ENCODE assay signal across 9 cellular contexts in genomic region chr15:99409097-99409473, GRCh38.
DNase-seq lines count a peak whose midpoint lies in the region; ATAC-seq, FAIRE-seq and TF ChIP-seq lines count a peak whose summit lies in the region.
"Had no signal": no experiment of that assay in that cellular context is flagged by ENCODE, and none has a peak within 500 bp of the region (broad histone marks: within the 10 kb centered on the region; RNA-seq: fewer than 3 reads in every experiment).

No MANE protein-coding gene starts in this region.

- H2BK120ac ChIP-seq in H9 (ENCODE audit: low read depth, low read length, poor library complexity, severe bottlenecking): no peak overlapping the region

- H3K4me1 Mint-ChIP-seq in H9: no peaks in the 10 kb centered on the region; a peak in 1 of 4 replicates
- H3K4me1 Mint-ChIP-seq in naive thymus-derived CD8-positive, alpha-beta T cell: peaks cover 13 to 34% (median 25%) of the 10 kb centered on the region in 4 donors

- no peak overlapping the region for H2AFZ ChIP-seq in H9 (ENCODE audit: low read length)

- H3T11ph ChIP-seq in H9 (ENCODE audit: low read length): no peak overlapping the region

- H3K4me2 ChIP-seq in H9 (ENCODE audit: insufficient read depth, insufficient read length, low read length): no peak overlapping the region

- H3K9me3 ChIP-seq in H9 (ENCODE audit: control insufficient read depth, low read depth, low read length): no peaks in the 10 kb centered on the region
- H3K9me3 ChIP-seq in esophagus muscularis mucosa: no peaks in the 10 kb centered on the region

- H2BK15ac ChIP-seq in H9 (ENCODE audit: low read depth, low read length): no peak overlapping the region

- no peak overlapping the region for H2AK5ac ChIP-seq in H9 (ENCODE audit: insufficient read length, low read length)

- no peak overlapping the region for H3K4ac ChIP-seq in H9 (ENCODE audit: low read depth, low read length)

- H3K56ac ChIP-seq in H9 (ENCODE audit: insufficient read length, low read depth, low read length): no peak overlapping the region

- no CpG with 5 or more reads among the region's 10 CpGs for WGBS in H9 (ENCODE audit: extremely low coverage, insufficient read length, low lambda C conversion rate)
- 16% methylated on average over 9 of the region's 10 CpGs for WGBS in esophagus muscularis mucosa

- H2BK5ac ChIP-seq in H9 (ENCODE audit: insufficient read length, low read length): no peak overlapping the region

- H3K36me3 Mint-ChIP-seq in H9 (ENCODE audit: insufficient read depth in 1 of 3, low read depth in 3 of 3): no peaks in the 10 kb centered on the region
- H3K36me3 Mint-ChIP-seq in naive thymus-derived CD8-positive, alpha-beta T cell: no peaks in the 10 kb centered on the region

- no peak overlapping the region for H4K8ac ChIP-seq in H9 (replicated peaks; ENCODE audit: insufficient read length, low read depth, low read length)

- no peaks in the 10 kb centered on the region for H3K23me2 ChIP-seq in H9 (ENCODE audit: insufficient read length, low read depth, low read length, poor library complexity, severe bottlenecking)

- POLR2A ChIA-PET in naive thymus-derived CD8-positive, alpha-beta T cell (lab: Charles Lee): interaction anchor here (0.7 to 2.6 kb wide), 8 partner anchors 12 to 295 kb away, joined by 3 to 16 read pairs (median 4); partner anchors contain the start of gene MEF2A

- no peaks in the 10 kb centered on the region for H3K36me3 ChIP-seq in esophagus muscularis mucosa

- ATAC-seq in naive thymus-derived CD8-positive, alpha-beta T cell: peak; percentile 81 to 93
- ATAC-seq in HG03378 (IDR thresholded peaks at IDR 0.05; ENCODE audit: unreplicated experiment) (no peak), HG02852 (IDR thresholded peaks at IDR 0.05; ENCODE audit: unreplicated experiment) (no peak)

- H3K79me2 ChIP-seq in H9 (ENCODE audit: insufficient read depth, low read length): no peaks in the 10 kb centered on the region

- DNase-seq in D721Med (ENCODE audit: insufficient read length, low spot score): no peak
- peak; percentile 74 for DNase-seq in H9
- peak; percentile 56 to 68 for DNase-seq in SHP77 (lab: John Stamatoyannopoulos, UW)
- peak; percentile 92 for DNase-seq in esophagus muscularis mucosa (ENCODE audit: extremely low spot score)
- peak in 4 of 10 donors; percentile 16 to 75 (median 38) for DNase-seq in naive thymus-derived CD8-positive, alpha-beta T cell
- no peak for DNase-seq in NCI-H1105 treated with DMSO at 0.1 percent for 48 hours (lab: John Stamatoyannopoulos, UW)

- no peaks in the 10 kb centered on the region; a peak in 2 of 5 replicates for H3K9me3 Mint-ChIP-seq in H9
- no peaks in the 10 kb centered on the region for H3K9me3 Mint-ChIP-seq in naive thymus-derived CD8-positive, alpha-beta T cell

- H3K27ac Mint-ChIP-seq in H9: no peak overlapping the region; a peak in 1 of 7 replicates
- H3K27ac Mint-ChIP-seq in naive thymus-derived CD8-positive, alpha-beta T cell: peak overlapping the region in 6 of 10 donors; percentile 25 to 71 (median 62)

- no peak for TF ChIP-seq EP300 in esophagus muscularis mucosa (IDR thresholded peaks at IDR 0.05)

- H3K18ac ChIP-seq in H9 (ENCODE audit: insufficient read length, low read depth, low read length): no peak overlapping the region

- intact Hi-C loops in esophagus muscularis mucosa (cut with DNase I): loop anchor here (5.0 to 10.0 kb wide), 2 partner anchors 156 to 293 kb away; partner anchors contain the start of gene MEF2A

- no peak overlapping the region for H3K14ac ChIP-seq in H9 (ENCODE audit: insufficient read depth, low read length)

- H4K5ac ChIP-seq in H9 (ENCODE audit: insufficient read length, low read depth, low read length): no peak overlapping the region

- H3K9ac ChIP-seq in H9 (ENCODE audit: extremely low read depth, insufficient read length, low read length): no peak overlapping the region

- FAIRE-seq in D721Med (lab: Jason Lieb, UNC): no peak

- H3K4me1 ChIP-seq in H9 (ENCODE audit: insufficient read depth, low read length): no peaks in the 10 kb centered on the region
- H3K4me1 ChIP-seq in esophagus muscularis mucosa: peaks cover 18 to 25% (median 24%) of the 10 kb centered on the region in 4 donors

- TF ChIP-seq POLR2A in esophagus muscularis mucosa (IDR thresholded peaks at IDR 0.05; ENCODE audit: low read depth): no peak

- H4K91ac ChIP-seq in H9 (ENCODE audit: insufficient read length, low read depth, low read length): no peak overlapping the region

- TF ChIP-seq CTCF in D721Med (IDR thresholded peaks at IDR 0.05; ENCODE audit: insufficient read depth, missing control alignments) (peak; percentile 50), H9 (conservative IDR thresholded peaks at IDR 0.05) (peak; percentile 69), esophagus muscularis mucosa (IDR thresholded peaks at IDR 0.05) (peak; percentile 39 to 63 (median 52))

- H3K4me3 Mint-ChIP-seq in H9: no peak overlapping the region
- peak overlapping the region in 1 of 10 donors; percentile 4 for H3K4me3 Mint-ChIP-seq in naive thymus-derived CD8-positive, alpha-beta T cell

- H3K4me3 ChIP-seq in esophagus muscularis mucosa: no peak overlapping the region
- H3K4me3 ChIP-seq: skin epidermis had no signal

- H3K27me3 ChIP-seq in H9 (ENCODE audit: insufficient read depth, low read length) (no peaks in the 10 kb centered on the region), esophagus muscularis mucosa (no peaks in the 10 kb centered on the region)

- H2BK20ac ChIP-seq in H9 (ENCODE audit: low read depth, low read length, poor library complexity, severe bottlenecking): no peak overlapping the region

- no peaks in the 10 kb centered on the region for H3K27me3 Mint-ChIP-seq in H9 (ENCODE audit: low read depth)
- H3K27me3 Mint-ChIP-seq in naive thymus-derived CD8-positive, alpha-beta T cell: no peaks in the 10 kb centered on the region

- no peak overlapping the region for H2BK12ac ChIP-seq in H9 (ENCODE audit: insufficient read length, low read depth, low read length)

- no peak overlapping the region for H3K23ac ChIP-seq in H9 (ENCODE audit: insufficient read length, low read depth, low read length)

- no peaks in the 10 kb centered on the region for H3K79me1 ChIP-seq in H9 (ENCODE audit: insufficient read depth, low read depth, low read length, poor library complexity, severe bottlenecking)

- H3K27ac ChIP-seq in H9 (ENCODE audit: insufficient read length, low read depth, low read length): no peak overlapping the region
- peak overlapping the region; percentile 6 to 71 (median 51) for H3K27ac ChIP-seq in esophagus muscularis mucosa (replicated peaks in 1 of 4)

- H4K20me1 ChIP-seq in H9 (ENCODE audit: control insufficient read depth, insufficient read depth, insufficient read length): no peaks in the 10 kb centered on the region

Comparison
In these comparisons a context has a peak if more than half of its experiments do, and no peak if none do; other contexts are left out.
1. DNase-seq: peak in H9 (single experiment), SHP77 (2 of 2) and esophagus muscularis mucosa (single experiment); none in D721Med (single experiment) and NCI-H1105 treated with DMSO at 0.1 percent for 48 hours (single experiment).
2. H3K27ac Mint-ChIP-seq: peak in naive thymus-derived CD8-positive, alpha-beta T cell (6 of 10); none in H9 (0 of 3).
3. ATAC-seq: peak in naive thymus-derived CD8-positive, alpha-beta T cell (2 of 2); none in HG03378 (single experiment) and HG02852 (single experiment).
4. Peak in every context shown above with its lines, with median percentiles within 50 percentile points of each other: CTCF ChIP-seq.